8 cellular contexts compared by ENCODE assay signal in the genomic region with DNA sequence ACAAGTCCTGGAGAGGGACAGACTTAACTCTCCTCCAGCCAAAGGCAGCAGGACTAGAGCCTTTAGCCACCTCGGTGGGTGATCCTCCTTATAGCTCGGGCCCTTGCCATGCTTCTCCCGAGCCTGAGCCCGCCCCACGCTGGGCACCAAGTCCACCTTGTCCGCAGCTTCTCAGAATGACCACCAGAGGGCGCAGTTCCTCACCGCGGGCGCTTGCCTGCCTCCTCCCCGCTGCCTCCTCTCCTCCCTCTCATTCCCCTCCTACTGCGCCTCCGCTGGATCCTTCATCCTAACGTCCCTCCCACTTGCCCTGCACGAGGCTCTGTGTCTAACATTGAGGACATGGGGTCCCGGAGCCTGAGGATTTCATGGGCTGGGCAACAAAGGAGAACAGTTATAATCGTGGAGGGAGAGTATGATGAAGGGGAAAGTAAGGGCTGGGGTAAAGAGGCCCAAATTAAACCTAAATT. TPM values are rescaled to one million over a fixed set of nuclear protein-coding genes. Genes with fewer than 3 reads are reported as not detected.
DNase-seq lines count a peak whose midpoint lies in the region; ATAC-seq and TF ChIP-seq lines count a peak whose summit lies in the region.

No MANE protein-coding gene starts in this region.

- peaks cover 6 to 13% of the 10 kb centered on the region in 2 donors for H3K4me1 Mint-ChIP-seq in natural killer cell

- H3K27me3 Mint-ChIP-seq in natural killer cell (ENCODE audit: low read depth in 2 of 2) = peaks cover 7% of the 10 kb centered on the region in 2 donors

- H3K9me3 ChIP-seq in OCI-LY7 (ENCODE audit: low read length) (no peaks in the 10 kb centered on the region), esophagus squamous epithelium (no peaks in the 10 kb centered on the region)

- TF ChIP-seq CTCF in OCI-LY7 (conservative IDR thresholded peaks at IDR 0.05; ENCODE audit: low read length) = peak; percentile 84
- TF ChIP-seq CTCF in esophagus squamous epithelium (IDR thresholded peaks at IDR 0.05) = peak; percentile 80 to 94 (median 85)
- peak; percentile 97 for TF ChIP-seq CTCF in natural killer cell (IDR thresholded peaks at IDR 0.05)

- no peaks in the 10 kb centered on the region for H3K27me3 ChIP-seq in esophagus squamous epithelium

- H3K36me3 ChIP-seq in OCI-LY7 (ENCODE audit: insufficient read depth, low read length) (no peaks in the 10 kb centered on the region), esophagus squamous epithelium (no peaks in the 10 kb centered on the region)

- DNase-seq in ELF-1 (ENCODE audit: low read depth, low spot score) (peak; percentile 86), HUDEP-2 (lab: John Stamatoyannopoulos, UW; ENCODE audit: unreplicated experiment in 76 of 76) (peak in 65 of 76 experiments; percentile 8 to 74 (median 52)), OCI-LY7 (ENCODE audit: low spot score) (peak; percentile 65), activated T-cell treated with anti-CD3 and anti-CD28 coated beads for 24 hours (ENCODE audit: low read depth) (peak; percentile 56), esophagus squamous epithelium (lab: John Stamatoyannopoulos, UW) (no peak), natural killer cell (peak; percentile 53), GOT3 (lab: John Stamatoyannopoulos, UW) (no peak)
- DNase-seq in stimulated activated CD8-positive, alpha-beta memory T cell treated with anti-CD3 and anti-CD28 coated beads, Interleukin-7, amount 100 ng/mL, for 48 hours (ENCODE audit: extremely low read depth in 1 of 2, low read depth in 1 of 2) = peak; percentile 21 to 52

- H3K4me3 ChIP-seq in OCI-LY7 (ENCODE audit: low read depth, low read length, poor library complexity, severe bottlenecking) (no peak overlapping the region), esophagus squamous epithelium (peak overlapping the region in 1 of 4 donors; percentile 42)

- H3K27ac Mint-ChIP-seq in natural killer cell = no peak overlapping the region

- no peaks in the 10 kb centered on the region for H4K20me1 ChIP-seq in OCI-LY7 (ENCODE audit: insufficient read depth, low read length)

- H3K4me3 Mint-ChIP-seq in natural killer cell = no peak overlapping the region

- CTCF ChIA-PET in OCI-LY7 (lab: Charles Lee; ENCODE audit: unreplicated experiment) = no interaction called here

- no peaks in the 10 kb centered on the region for H3K36me3 Mint-ChIP-seq in natural killer cell

- H3K4me2 ChIP-seq in OCI-LY7 (ENCODE audit: low read length) = no peak overlapping the region

- H3K27ac ChIP-seq in OCI-LY7 (ENCODE audit: low read depth, low read length, poor library complexity, severe bottlenecking) (no peak overlapping the region), esophagus squamous epithelium (no peak overlapping the region)

- ATAC-seq in natural killer cell = peak; percentile 86 to 98 (median 91)

- no peak for TF ChIP-seq POLR2A in esophagus squamous epithelium (IDR thresholded peaks at IDR 0.05)

- no TSS peak for BruUV-seq in OCI-LY7 (replicated peaks; lab: Mats Ljungman, UMichigan)

- H3K4me1 ChIP-seq in OCI-LY7 (ENCODE audit: insufficient read depth, low read length, poor library complexity, severe bottlenecking) (no peaks in the 10 kb centered on the region), esophagus squamous epithelium (peaks cover 0 to 7% (median 3%) of the 10 kb centered on the region in 3 donors)

- H3K9me3 Mint-ChIP-seq in natural killer cell = no peaks in the 10 kb centered on the region

- no peaks in the 10 kb centered on the region for H3K79me2 ChIP-seq in OCI-LY7 (ENCODE audit: insufficient read depth, low read depth, low read length)

- intact Hi-C loops in OCI-LY7 (cut with micrococcal nuclease; ENCODE audit: unreplicated experiment) = loop anchor here (2.0 kb wide), 1 partner anchor 63 kb away; a partner anchor contains a TSS
- intact Hi-C loops in esophagus squamous epithelium (cut with DNase I) = loop anchor here (10.0 kb wide), 1 partner anchor 89 kb away; no protein-coding TSS in a partner anchor
- intact Hi-C loops in natural killer cell (cut with micrococcal nuclease) = loop anchor here (2.0 kb wide), 1 partner anchor 613 kb away; no protein-coding TSS in a partner anchor

- no peaks in the 10 kb centered on the region for H3K9me2 ChIP-seq in OCI-LY7 (ENCODE audit: insufficient read depth, low read length)

- H2AFZ ChIP-seq in OCI-LY7 (ENCODE audit: low read length) = 0 out of 2 replicates have a peak overlapping the region, but pooled peaks have one; percentile 35

- POLR2A ChIA-PET in OCI-LY7 (lab: Charles Lee) = no interaction called here

- 4 to 5% methylated on average over 13 to 17 of the region's 17 CpGs for WGBS in esophagus squamous epithelium, 2 donors

RNA-seq across cellular contexts. Expression of a gene that starts 11.3 kb away (rescaled TPM):
- not detected in 2 replicates for total RNA-seq in OCI-LY7 (2014; rRNA removed; shearing (Covaris generic))
- total RNA-seq in OCI-LY7 (2022) (not detected in 2 replicates), esophagus squamous epithelium (not detected), natural killer cell (not detected)

RNA-seq across cellular contexts. Expression of a gene that starts 37.5 kb away (rescaled TPM):
- total RNA-seq in OCI-LY7 (2014; rRNA removed; shearing (Covaris generic)) = not detected in 2 replicates
- total RNA-seq in OCI-LY7 (2022) = not detected in 2 replicates
- total RNA-seq in esophagus squamous epithelium = 1 to 10 TPM in 1 of 4 donors, under 1 TPM in 3; 0.18 to 3.6 (median 0.34) TPM
- total RNA-seq in natural killer cell = not detected

Comparison
In these comparisons a context has a peak if more than half of its experiments do, and no peak if none do; other contexts are left out.
1. DNase-seq: peak in ELF-1 (single experiment), HUDEP-2 (65 of 76), OCI-LY7 (single experiment), activated T-cell treated with anti-CD3 and anti-CD28 coated beads for 24 hours (single experiment), natural killer cell (single experiment) and stimulated activated CD8-positive, alpha-beta memory T cell treated with anti-CD3 and anti-CD28 coated beads, Interleukin-7, amount 100 ng/mL, for 48 hours (2 of 2); none in esophagus squamous epithelium (single experiment) and GOT3 (single experiment).
2. Peak in every context shown above with its lines, with median percentiles within 50 percentile points of each other: CTCF ChIP-seq.